Comparison of ENCODE assay signal across 1 cellular context in genomic region chr2:20108655-20109396, GRCh38.
TF ChIP-seq lines count a peak whose summit lies in the region.

No MANE protein-coding gene starts in this region.

TF ChIP-seq in A549, 52 proteins besides CTCF, POLR2A, EP300 and RAD21 (continued from another document):
- TF ChIP-seq REST (IDR thresholded peaks at IDR 0.05) (no peak), GATA3 (IDR thresholded peaks at IDR 0.05; ENCODE audit: borderline replicate concordance) (no peak), EHF (CRISPR knock-in tag; IDR thresholded peaks at IDR 0.05) (no peak), SMC3 (IDR thresholded peaks at IDR 0.05) (no peak), RARB (CRISPR knock-in tag; IDR thresholded peaks at IDR 0.05) (no peak), NR3C1 (IDR thresholded peaks at IDR 0.05) (no peak), CHD4 (IDR thresholded peaks at IDR 0.05; ENCODE audit: borderline replicate concordance) (no peak), CHD2 (IDR thresholded peaks at IDR 0.05; ENCODE audit: low read length, partially characterized antibody) (no peak), ZNF302 (CRISPR knock-in tag; IDR thresholded peaks at IDR 0.05) (no peak), FOSB (CRISPR knock-in tag; IDR thresholded peaks at IDR 0.05) (no peak), KDM1A (IDR thresholded peaks at IDR 0.05; ENCODE audit: low read depth) (no peak), NFE2L2 (conservative IDR thresholded peaks at IDR 0.05; ENCODE audit: low read length) (0 out of 2 replicates have a peak, but pooled peaks have one; percentile 6), CEBPB (IDR thresholded peaks at IDR 0.05) (peak; percentile 79 to 80), CBX2 (IDR thresholded peaks at IDR 0.05; ENCODE audit: borderline replicate concordance, low read depth) (no peak), CBX8 (IDR thresholded peaks at IDR 0.05) (no peak), MAFK (IDR thresholded peaks at IDR 0.05; ENCODE audit: partially characterized antibody) (peak; percentile 22), MAZ (IDR thresholded peaks at IDR 0.05; ENCODE audit: borderline replicate concordance, low read depth, low read length) (no peak), RNF2 (IDR thresholded peaks at IDR 0.05; ENCODE audit: borderline replicate concordance, low read depth) (no peak), HOXB5 (CRISPR knock-in tag; IDR thresholded peaks at IDR 0.05) (no peak), FOXS1 (CRISPR knock-in tag; IDR thresholded peaks at IDR 0.05) (no peak), FOSL2 (IDR thresholded peaks at IDR 0.05) (no peak), FOSL2 (CRISPR knock-in tag; IDR thresholded peaks at IDR 0.05) (peak; percentile 56; the same call in 1 of the 2 replicates), MYC (IDR thresholded peaks at IDR 0.05; ENCODE audit: borderline replicate concordance, low read length) (0 out of 2 replicates have a peak, but pooled peaks have one; percentile 18), HES2 (IDR thresholded peaks at IDR 0.05) (no peak), HDAC2 (IDR thresholded peaks at IDR 0.05) (no peak), RFX5 (IDR thresholded peaks at IDR 0.05) (no peak), HEYL (CRISPR knock-in tag; IDR thresholded peaks at IDR 0.05) (no peak), EHMT2 (IDR thresholded peaks at IDR 0.05; ENCODE audit: low read depth) (no peak)
- TF ChIP-seq, protein P1, sequence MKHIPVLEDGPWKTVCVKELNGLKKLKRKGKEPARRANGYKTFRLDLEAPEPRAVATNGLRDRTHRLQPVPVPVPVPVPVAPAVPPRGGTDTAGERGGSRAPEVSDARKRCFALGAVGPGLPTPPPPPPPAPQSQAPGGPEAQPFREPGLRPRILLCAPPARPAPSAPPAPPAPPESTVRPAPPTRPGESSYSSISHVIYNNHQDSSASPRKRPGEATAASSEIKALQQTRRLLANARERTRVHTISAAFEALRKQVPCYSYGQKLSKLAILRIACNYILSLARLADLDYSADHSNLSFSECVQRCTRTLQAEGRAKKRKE (CRISPR knock-in tag; IDR thresholded peaks at IDR 0.05; ENCODE audit: low read depth): no peak
- TF ChIP-seq, protein P2, sequence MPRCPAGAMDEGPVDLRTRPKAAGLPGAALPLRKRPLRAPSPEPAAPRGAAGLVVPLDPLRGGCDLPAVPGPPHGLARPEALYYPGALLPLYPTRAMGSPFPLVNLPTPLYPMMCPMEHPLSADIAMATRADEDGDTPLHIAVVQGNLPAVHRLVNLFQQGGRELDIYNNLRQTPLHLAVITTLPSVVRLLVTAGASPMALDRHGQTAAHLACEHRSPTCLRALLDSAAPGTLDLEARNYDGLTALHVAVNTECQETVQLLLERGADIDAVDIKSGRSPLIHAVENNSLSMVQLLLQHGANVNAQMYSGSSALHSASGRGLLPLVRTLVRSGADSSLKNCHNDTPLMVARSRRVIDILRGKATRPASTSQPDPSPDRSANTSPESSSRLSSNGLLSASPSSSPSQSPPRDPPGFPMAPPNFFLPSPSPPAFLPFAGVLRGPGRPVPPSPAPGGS (IDR thresholded peaks at IDR 0.05): no peak
TF ChIP-seq in A549: peak in this region for 5.
